In the genomic region with DNA sequence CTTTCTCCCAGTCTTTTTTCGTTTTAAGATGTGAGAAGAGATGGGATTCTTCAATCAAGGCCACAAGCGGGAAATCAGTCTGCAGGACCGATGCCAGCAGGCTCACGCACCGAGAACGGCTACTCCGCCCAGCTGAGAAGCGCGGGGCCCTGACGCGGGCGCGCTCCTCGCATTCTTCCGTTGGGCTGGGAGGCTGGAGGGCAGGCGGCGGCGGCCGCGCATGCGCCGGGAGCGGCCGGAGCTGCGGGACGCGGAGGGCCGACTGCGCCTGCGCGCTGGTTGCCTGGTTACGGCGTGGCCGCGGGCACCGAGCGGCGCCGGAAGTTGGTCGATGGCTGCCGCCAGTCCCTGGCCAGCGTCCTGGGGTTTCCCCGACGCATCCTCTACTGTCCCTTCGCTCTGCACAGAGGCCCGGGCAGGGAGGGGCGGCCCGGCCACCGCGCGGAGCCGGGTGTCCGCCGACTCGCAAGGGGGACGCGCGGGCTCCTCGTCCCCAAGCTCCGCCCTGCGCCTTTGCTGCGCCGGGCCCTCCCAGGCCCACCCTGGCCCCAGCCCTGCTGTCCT, we compare ENCODE assay signal across 1 cellular context.
TF ChIP-seq lines count a peak whose summit lies in the region.

No MANE protein-coding gene starts in this region.

TF ChIP-seq in HepG2, 621 proteins besides CTCF, POLR2A, EP300 and RAD21 (continued from another document and continues in another):
- TF ChIP-seq, protein P1, sequence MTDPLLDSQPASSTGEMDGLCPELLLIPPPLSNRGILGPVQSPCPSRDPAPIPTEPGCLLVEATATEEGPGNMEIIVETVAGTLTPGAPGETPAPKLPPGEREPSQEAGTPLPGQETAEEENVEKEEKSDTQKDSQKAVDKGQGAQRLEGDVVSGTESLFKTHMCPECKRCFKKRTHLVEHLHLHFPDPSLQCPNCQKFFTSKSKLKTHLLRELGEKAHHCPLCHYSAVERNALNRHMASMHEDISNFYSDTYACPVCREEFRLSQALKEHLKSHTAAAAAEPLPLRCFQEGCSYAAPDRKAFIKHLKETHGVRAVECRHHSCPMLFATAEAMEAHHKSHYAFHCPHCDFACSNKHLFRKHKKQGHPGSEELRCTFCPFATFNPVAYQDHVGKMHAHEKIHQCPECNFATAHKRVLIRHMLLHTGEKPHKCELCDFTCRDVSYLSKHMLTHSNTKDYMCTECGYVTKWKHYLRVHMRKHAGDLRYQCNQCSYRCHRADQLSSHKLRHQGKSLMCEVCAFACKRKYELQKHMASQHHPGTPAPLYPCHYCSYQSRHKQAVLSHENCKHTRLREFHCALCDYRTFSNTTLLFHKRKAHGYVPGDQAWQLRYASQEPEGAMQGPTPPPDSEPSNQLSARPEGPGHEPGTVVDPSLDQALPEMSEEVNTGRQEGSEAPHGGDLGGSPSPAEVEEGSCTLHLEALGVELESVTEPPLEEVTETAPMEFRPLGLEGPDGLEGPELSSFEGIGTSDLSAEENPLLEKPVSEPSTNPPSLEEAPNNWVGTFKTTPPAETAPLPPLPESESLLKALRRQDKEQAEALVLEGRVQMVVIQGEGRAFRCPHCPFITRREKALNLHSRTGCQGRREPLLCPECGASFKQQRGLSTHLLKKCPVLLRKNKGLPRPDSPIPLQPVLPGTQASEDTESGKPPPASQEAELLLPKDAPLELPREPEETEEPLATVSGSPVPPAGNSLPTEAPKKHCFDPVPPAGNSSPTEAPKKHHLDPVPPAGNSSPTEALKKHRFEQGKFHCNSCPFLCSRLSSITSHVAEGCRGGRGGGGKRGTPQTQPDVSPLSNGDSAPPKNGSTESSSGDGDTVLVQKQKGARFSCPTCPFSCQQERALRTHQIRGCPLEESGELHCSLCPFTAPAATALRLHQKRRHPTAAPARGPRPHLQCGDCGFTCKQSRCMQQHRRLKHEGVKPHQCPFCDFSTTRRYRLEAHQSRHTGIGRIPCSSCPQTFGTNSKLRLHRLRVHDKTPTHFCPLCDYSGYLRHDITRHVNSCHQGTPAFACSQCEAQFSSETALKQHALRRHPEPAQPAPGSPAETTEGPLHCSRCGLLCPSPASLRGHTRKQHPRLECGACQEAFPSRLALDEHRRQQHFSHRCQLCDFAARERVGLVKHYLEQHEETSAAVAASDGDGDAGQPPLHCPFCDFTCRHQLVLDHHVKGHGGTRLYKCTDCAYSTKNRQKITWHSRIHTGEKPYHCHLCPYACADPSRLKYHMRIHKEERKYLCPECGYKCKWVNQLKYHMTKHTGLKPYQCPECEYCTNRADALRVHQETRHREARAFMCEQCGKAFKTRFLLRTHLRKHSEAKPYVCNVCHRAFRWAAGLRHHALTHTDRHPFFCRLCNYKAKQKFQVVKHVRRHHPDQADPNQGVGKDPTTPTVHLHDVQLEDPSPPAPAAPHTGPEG (CRISPR knock-in tag; IDR thresholded peaks at IDR 0.05) = no peak
- TF ChIP-seq, protein P2, sequence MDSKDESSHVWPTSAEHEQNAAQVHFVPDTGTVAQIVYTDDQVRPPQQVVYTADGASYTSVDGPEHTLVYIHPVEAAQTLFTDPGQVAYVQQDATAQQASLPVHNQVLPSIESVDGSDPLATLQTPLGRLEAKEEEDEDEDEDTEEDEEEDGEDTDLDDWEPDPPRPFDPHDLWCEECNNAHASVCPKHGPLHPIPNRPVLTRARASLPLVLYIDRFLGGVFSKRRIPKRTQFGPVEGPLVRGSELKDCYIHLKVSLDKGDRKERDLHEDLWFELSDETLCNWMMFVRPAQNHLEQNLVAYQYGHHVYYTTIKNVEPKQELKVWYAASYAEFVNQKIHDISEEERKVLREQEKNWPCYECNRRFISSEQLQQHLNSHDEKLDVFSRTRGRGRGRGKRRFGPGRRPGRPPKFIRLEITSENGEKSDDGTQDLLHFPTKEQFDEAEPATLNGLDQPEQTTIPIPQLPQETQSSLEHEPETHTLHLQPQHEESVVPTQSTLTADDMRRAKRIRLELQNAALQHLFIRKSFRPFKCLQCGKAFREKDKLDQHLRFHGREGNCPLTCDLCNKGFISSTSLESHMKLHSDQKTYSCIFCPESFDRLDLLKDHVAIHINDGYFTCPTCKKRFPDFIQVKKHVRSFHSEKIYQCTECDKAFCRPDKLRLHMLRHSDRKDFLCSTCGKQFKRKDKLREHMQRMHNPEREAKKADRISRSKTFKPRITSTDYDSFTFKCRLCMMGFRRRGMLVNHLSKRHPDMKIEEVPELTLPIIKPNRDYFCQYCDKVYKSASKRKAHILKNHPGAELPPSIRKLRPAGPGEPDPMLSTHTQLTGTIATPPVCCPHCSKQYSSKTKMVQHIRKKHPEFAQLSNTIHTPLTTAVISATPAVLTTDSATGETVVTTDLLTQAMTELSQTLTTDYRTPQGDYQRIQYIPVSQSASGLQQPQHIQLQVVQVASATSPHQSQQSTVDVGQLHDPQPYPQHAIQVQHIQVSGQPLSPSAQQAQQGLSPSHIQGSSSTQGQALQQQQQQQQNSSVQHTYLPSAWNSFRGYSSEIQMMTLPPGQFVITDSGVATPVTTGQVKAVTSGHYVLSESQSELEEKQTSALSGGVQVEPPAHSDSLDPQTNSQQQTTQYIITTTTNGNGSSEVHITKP (CRISPR knock-in tag; IDR thresholded peaks at IDR 0.05; ENCODE audit: low read depth) = no peak
- no peak for TF ChIP-seq MYNN (CRISPR knock-in tag; IDR thresholded peaks at IDR 0.05; ENCODE audit: low read depth)
- TF ChIP-seq ESRRA (CRISPR knock-in tag; IDR thresholded peaks at IDR 0.05; ENCODE audit: low read depth) = no peak
- TF ChIP-seq PHF21A (CRISPR knock-in tag; IDR thresholded peaks at IDR 0.05) = peak; percentile 12; the same call in 1 of the 2 replicates
- no peak for TF ChIP-seq ZNF274 (CRISPR knock-in tag; IDR thresholded peaks at IDR 0.05)
- TF ChIP-seq, protein P3, sequence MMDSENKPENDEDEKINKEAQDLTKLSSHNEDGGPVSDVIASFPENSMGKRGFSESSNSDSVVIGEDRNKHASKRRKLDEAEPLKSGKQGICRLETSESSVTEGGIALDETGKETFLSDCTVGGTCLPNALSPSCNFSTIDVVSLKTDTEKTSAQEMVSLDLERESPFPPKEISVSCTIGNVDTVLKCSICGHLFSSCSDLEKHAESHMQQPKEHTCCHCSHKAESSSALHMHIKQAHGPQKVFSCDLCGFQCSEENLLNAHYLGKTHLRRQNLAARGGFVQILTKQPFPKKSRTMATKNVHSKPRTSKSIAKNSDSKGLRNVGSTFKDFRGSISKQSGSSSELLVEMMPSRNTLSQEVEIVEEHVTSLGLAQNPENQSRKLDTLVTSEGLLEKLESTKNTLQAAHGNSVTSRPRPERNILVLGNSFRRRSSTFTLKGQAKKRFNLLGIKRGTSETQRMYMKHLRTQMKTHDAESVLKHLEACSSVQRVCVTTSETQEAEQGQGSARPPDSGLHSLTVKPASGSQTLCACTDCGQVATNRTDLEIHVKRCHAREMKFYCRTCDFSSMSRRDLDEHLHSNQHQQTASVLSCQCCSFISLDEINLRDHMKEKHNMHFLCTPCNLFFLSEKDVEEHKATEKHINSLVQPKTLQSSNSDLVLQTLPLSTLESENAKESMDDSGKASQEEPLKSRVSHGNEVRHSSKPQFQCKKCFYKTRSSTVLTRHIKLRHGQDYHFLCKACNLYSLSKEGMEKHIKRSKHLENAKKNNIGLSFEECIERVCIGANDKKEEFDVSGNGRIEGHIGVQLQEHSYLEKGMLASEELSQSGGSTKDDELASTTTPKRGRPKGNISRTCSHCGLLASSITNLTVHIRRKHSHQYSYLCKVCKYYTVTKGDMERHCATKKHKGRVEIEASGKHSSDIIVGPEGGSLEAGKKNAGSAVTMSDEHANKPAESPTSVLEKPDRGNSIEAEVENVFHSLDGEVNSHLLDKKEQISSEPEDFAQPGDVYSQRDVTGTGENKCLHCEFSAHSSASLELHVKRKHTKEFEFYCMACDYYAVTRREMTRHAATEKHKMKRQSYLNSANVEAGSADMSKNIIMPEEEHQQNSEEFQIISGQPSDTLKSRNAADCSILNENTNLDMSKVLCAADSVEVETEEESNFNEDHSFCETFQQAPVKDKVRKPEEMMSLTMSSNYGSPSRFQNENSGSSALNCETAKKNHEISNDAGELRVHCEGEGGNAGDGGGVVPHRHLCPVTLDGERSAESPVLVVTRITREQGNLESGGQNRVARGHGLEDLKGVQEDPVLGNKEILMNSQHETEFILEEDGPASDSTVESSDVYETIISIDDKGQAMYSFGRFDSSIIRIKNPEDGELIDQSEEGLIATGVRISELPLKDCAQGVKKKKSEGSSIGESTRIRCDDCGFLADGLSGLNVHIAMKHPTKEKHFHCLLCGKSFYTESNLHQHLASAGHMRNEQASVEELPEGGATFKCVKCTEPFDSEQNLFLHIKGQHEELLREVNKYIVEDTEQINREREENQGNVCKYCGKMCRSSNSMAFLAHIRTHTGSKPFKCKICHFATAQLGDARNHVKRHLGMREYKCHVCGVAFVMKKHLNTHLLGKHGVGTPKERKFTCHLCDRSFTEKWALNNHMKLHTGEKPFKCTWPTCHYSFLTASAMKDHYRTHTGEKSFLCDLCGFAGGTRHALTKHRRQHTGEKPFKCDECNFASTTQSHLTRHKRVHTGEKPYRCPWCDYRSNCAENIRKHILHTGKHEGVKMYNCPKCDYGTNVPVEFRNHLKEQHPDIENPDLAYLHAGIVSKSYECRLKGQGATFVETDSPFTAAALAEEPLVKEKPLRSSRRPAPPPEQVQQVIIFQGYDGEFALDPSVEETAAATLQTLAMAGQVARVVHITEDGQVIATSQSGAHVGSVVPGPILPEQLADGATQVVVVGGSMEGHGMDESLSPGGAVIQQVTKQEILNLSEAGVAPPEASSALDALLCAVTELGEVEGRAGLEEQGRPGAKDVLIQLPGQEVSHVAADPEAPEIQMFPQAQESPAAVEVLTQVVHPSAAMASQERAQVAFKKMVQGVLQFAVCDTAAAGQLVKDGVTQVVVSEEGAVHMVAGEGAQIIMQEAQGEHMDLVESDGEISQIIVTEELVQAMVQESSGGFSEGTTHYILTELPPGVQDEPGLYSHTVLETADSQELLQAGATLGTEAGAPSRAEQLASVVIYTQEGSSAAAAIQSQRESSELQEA (CRISPR knock-in tag; IDR thresholded peaks at IDR 0.05; ENCODE audit: not compliant biosample characterization) = no peak
- peak; percentile 20; the same call in 1 of the 2 replicates for TF ChIP-seq FOXK1 (CRISPR knock-in tag; IDR thresholded peaks at IDR 0.05; ENCODE audit: borderline replicate concordance, low read depth)
- TF ChIP-seq KLF6 (CRISPR knock-in tag; IDR thresholded peaks at IDR 0.05) = no peak
- 0 out of 2 replicates have a peak, but pooled peaks have one; percentile 40 for TF ChIP-seq KDM4B (CRISPR knock-in tag; IDR thresholded peaks at IDR 0.05)
- no peak for TF ChIP-seq RBAK (CRISPR knock-in tag; IDR thresholded peaks at IDR 0.05)
- no peak for TF ChIP-seq PITX1 (CRISPR knock-in tag; IDR thresholded peaks at IDR 0.05)
- TF ChIP-seq, protein P4, sequence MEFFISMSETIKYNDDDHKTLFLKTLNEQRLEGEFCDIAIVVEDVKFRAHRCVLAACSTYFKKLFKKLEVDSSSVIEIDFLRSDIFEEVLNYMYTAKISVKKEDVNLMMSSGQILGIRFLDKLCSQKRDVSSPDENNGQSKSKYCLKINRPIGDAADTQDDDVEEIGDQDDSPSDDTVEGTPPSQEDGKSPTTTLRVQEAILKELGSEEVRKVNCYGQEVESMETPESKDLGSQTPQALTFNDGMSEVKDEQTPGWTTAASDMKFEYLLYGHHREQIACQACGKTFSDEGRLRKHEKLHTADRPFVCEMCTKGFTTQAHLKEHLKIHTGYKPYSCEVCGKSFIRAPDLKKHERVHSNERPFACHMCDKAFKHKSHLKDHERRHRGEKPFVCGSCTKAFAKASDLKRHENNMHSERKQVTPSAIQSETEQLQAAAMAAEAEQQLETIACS (CRISPR knock-in tag; IDR thresholded peaks at IDR 0.05) = peak; percentile 59
- TF ChIP-seq KLF9 (CRISPR knock-in tag; IDR thresholded peaks at IDR 0.05; ENCODE audit: low read depth) = no peak
- no peak for TF ChIP-seq IKZF4 (CRISPR knock-in tag; IDR thresholded peaks at IDR 0.05; ENCODE audit: borderline replicate concordance, low read depth, not compliant biosample characterization)
- TF ChIP-seq FOXM1 (CRISPR knock-in tag; IDR thresholded peaks at IDR 0.05) = no peak
- no peak for TF ChIP-seq HMG20B (CRISPR knock-in tag; conservative IDR thresholded peaks at IDR 0.05)
- TF ChIP-seq, protein P5, sequence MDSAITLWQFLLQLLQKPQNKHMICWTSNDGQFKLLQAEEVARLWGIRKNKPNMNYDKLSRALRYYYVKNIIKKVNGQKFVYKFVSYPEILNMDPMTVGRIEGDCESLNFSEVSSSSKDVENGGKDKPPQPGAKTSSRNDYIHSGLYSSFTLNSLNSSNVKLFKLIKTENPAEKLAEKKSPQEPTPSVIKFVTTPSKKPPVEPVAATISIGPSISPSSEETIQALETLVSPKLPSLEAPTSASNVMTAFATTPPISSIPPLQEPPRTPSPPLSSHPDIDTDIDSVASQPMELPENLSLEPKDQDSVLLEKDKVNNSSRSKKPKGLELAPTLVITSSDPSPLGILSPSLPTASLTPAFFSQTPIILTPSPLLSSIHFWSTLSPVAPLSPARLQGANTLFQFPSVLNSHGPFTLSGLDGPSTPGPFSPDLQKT (CRISPR knock-in tag; IDR thresholded peaks at IDR 0.05; ENCODE audit: borderline replicate concordance) = peak; percentile 24; the same call in 1 of the 2 replicates
- no peak for TF ChIP-seq ZNF207 (IDR thresholded peaks at IDR 0.05; ENCODE audit: borderline replicate concordance)
- TF ChIP-seq ZNF788 (CRISPR knock-in tag; IDR thresholded peaks at IDR 0.05; ENCODE audit: borderline replicate concordance) = no peak
- peak; percentile 81 for TF ChIP-seq POLR2AphosphoS5 (IDR thresholded peaks at IDR 0.05; ENCODE audit: low read depth, low read length)
- no peak for TF ChIP-seq HOXA9 (CRISPR knock-in tag; IDR thresholded peaks at IDR 0.05; ENCODE audit: borderline replicate concordance)
- TF ChIP-seq, protein P6, sequence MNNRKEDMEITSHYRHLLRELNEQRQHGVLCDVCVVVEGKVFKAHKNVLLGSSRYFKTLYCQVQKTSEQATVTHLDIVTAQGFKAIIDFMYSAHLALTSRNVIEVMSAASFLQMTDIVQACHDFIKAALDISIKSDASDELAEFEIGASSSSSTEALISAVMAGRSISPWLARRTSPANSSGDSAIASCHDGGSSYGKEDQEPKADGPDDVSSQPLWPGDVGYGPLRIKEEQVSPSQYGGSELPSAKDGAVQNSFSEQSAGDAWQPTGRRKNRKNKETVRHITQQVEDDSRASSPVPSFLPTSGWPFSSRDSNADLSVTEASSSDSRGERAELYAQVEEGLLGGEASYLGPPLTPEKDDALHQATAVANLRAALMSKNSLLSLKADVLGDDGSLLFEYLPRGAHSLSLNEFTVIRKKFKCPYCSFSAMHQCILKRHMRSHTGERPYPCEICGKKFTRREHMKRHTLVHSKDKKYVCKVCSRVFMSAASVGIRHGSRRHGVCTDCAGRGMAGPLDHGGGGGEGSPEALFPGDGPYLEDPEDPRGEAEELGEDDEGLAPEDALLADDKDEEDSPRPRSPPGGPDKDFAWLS (CRISPR knock-in tag; IDR thresholded peaks at IDR 0.05; ENCODE audit: borderline replicate concordance) = no peak
- no peak for TF ChIP-seq ISX (CRISPR knock-in tag; conservative IDR thresholded peaks at IDR 0.05)
- TF ChIP-seq, protein P7, sequence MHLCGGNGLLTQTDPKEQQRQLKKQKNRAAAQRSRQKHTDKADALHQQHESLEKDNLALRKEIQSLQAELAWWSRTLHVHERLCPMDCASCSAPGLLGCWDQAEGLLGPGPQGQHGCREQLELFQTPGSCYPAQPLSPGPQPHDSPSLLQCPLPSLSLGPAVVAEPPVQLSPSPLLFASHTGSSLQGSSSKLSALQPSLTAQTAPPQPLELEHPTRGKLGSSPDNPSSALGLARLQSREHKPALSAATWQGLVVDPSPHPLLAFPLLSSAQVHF (CRISPR knock-in tag; IDR thresholded peaks at IDR 0.05) = no peak
- TF ChIP-seq ZNF343 (CRISPR knock-in tag; IDR thresholded peaks at IDR 0.05) = no peak
- TF ChIP-seq ZNF530 (CRISPR knock-in tag; IDR thresholded peaks at IDR 0.05; ENCODE audit: low read depth) = no peak
- no peak for TF ChIP-seq JUND (CRISPR knock-in tag; IDR thresholded peaks at IDR 0.05)
- no peak for TF ChIP-seq ZBTB1 (CRISPR knock-in tag; IDR thresholded peaks at IDR 0.05; ENCODE audit: borderline replicate concordance)
- no peak for TF ChIP-seq ZSCAN21 (CRISPR knock-in tag; IDR thresholded peaks at IDR 0.05; ENCODE audit: borderline replicate concordance)
